In the genomic region with DNA sequence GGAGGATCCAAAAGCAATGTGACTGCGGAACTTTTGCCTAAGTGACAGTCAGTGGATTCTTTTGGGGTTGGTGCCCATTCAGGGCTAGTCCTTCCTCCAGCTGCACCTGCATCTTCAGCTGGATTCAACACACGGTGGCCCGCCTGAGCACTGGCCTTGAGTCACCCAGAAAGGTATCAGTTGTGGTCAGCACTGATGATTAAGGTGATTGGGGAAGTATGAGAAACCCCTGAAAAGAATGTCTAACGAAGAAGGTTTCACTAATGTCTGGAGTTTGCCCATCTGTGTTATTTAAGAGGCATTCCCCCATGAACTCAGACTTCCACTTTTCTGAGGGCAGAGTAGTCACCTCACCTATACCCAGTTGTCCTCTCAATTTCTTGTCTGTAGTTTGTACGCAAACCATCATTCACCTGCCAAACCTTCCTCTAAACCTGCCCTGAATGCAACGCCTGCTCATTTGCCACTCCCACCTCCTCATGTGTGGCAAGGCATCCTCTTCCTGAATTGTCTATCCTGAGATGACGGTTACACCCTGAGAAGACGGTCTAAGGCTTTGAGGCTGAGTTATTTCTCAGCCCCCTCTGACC, we compare ENCODE assay signal across 10 cellular contexts. TPM values are rescaled to one million over a fixed set of nuclear protein-coding genes. Genes with fewer than 3 reads are reported as not detected.
DNase-seq lines count a peak whose midpoint lies in the region; ATAC-seq lines count a peak whose summit lies in the region.
"Had no signal": no experiment of that assay in that cellular context is flagged by ENCODE, and none has a peak within 500 bp of the region (broad histone marks: within the 10 kb centered on the region; RNA-seq: fewer than 3 reads in every experiment).

No MANE protein-coding gene starts in this region.

- intact Hi-C loops in activated CD4-positive, alpha-beta memory T cell treated with anti-CD3 and anti-CD28 coated beads for 36 hours (cut with micrococcal nuclease) = loop anchor here (5.0 to 10.0 kb wide), 2 partner anchors 542 to 846 kb away; no protein-coding TSS in a partner anchor

- peak; percentile 34 for ATAC-seq in HG02981 (IDR thresholded peaks at IDR 0.05; ENCODE audit: unreplicated experiment)
- peak; percentile 66 for ATAC-seq in stimulated activated memory B cell treated with anti-CD40 and anti-IgM and Interleukin-4, amounts not matched to agents 10 μg/mL and 1 μg/mL and 100 μg/mL, for 72 hours

- DNase-seq in activated T-cell treated with anti-CD3 and anti-CD28 coated beads, Interleukin-2, amount 50 U/mL, for 24 hours = no peak
- DNase-seq in activated T-cell treated with anti-CD3 and anti-CD28 coated beads for 4 hours (no peak), G401 (ENCODE audit: low spot score) (no peak), NCI-H446 treated with DMSO at 0.1 percent for 48 hours (lab: John Stamatoyannopoulos, UW) (no peak)
- peak; percentile 72 for DNase-seq in activated CD4-positive, alpha-beta memory T cell treated with anti-CD3 and anti-CD28 coated beads for 36 hours
- DNase-seq in effector CD8-positive, alpha-beta T cell (lab: John Stamatoyannopoulos, UW) = no peak
- DNase-seq: NCI-H1694 treated with DMSO at 0.1 percent for 48 hours had no signal

- no peaks in the 10 kb centered on the region for H3K9me3 Mint-ChIP-seq in activated T-cell treated with anti-CD3 and anti-CD28 coated beads, Interleukin-2, amount 50 U/mL, for 24 hours
- no peaks in the 10 kb centered on the region for H3K9me3 Mint-ChIP-seq in activated CD4-positive, alpha-beta memory T cell treated with anti-CD3 and anti-CD28 coated beads for 36 hours
- no peaks in the 10 kb centered on the region for H3K9me3 Mint-ChIP-seq in stimulated activated memory B cell treated with anti-CD40 and anti-IgM and Interleukin-4, amounts not matched to agents 10 μg/mL and 1 μg/mL and 100 μg/mL, for 72 hours

- no peaks in the 10 kb centered on the region for H3K36me3 Mint-ChIP-seq in activated T-cell treated with anti-CD3 and anti-CD28 coated beads, Interleukin-2, amount 50 U/mL, for 24 hours (ENCODE audit: low read depth)
- H3K36me3 Mint-ChIP-seq in activated CD4-positive, alpha-beta memory T cell treated with anti-CD3 and anti-CD28 coated beads for 36 hours = no peaks in the 10 kb centered on the region
- H3K36me3 Mint-ChIP-seq in stimulated activated memory B cell treated with anti-CD40 and anti-IgM and Interleukin-4, amounts not matched to agents 10 μg/mL and 1 μg/mL and 100 μg/mL, for 72 hours = no peaks in the 10 kb centered on the region

- H3K27me3 Mint-ChIP-seq in activated T-cell treated with anti-CD3 and anti-CD28 coated beads, Interleukin-2, amount 50 U/mL, for 24 hours = no peaks in the 10 kb centered on the region
- no peaks in the 10 kb centered on the region for H3K27me3 Mint-ChIP-seq in activated CD4-positive, alpha-beta memory T cell treated with anti-CD3 and anti-CD28 coated beads for 36 hours
- no peaks in the 10 kb centered on the region for H3K27me3 Mint-ChIP-seq in stimulated activated memory B cell treated with anti-CD40 and anti-IgM and Interleukin-4, amounts not matched to agents 10 μg/mL and 1 μg/mL and 100 μg/mL, for 72 hours

- peak overlapping the region; percentile 93 for H3K27ac Mint-ChIP-seq in activated T-cell treated with anti-CD3 and anti-CD28 coated beads, Interleukin-2, amount 50 U/mL, for 24 hours
- H3K27ac Mint-ChIP-seq in activated CD4-positive, alpha-beta memory T cell treated with anti-CD3 and anti-CD28 coated beads for 36 hours = peak overlapping the region; percentile 81
- peak overlapping the region; percentile 95 for H3K27ac Mint-ChIP-seq in stimulated activated memory B cell treated with anti-CD40 and anti-IgM and Interleukin-4, amounts not matched to agents 10 μg/mL and 1 μg/mL and 100 μg/mL, for 72 hours

- CTCF ChIA-PET in activated CD4-positive, alpha-beta memory T cell treated with anti-CD3 and anti-CD28 coated beads for 36 hours (lab: Charles Lee) = interaction anchor here (1.0 kb wide), 1 partner anchor 26 kb away, joined by 5 read pairs; no protein-coding TSS in a partner anchor

- POLR2A ChIA-PET in activated CD4-positive, alpha-beta memory T cell treated with anti-CD3 and anti-CD28 coated beads for 36 hours (lab: Charles Lee) = interaction anchor here (8.1 kb wide), 1 partner anchor 13 kb away, joined by 65 read pairs; no protein-coding TSS in a partner anchor

- in situ Hi-C loops in G401 (cut with HindIII; ENCODE audit: low sequenced_read_pairs) = no loop called here

- peaks cover 97% of the 10 kb centered on the region for H3K4me1 Mint-ChIP-seq in activated T-cell treated with anti-CD3 and anti-CD28 coated beads, Interleukin-2, amount 50 U/mL, for 24 hours (ENCODE audit: low read depth)
- peaks cover 92% of the 10 kb centered on the region for H3K4me1 Mint-ChIP-seq in activated CD4-positive, alpha-beta memory T cell treated with anti-CD3 and anti-CD28 coated beads for 36 hours (ENCODE audit: low read depth)
- H3K4me1 Mint-ChIP-seq in stimulated activated memory B cell treated with anti-CD40 and anti-IgM and Interleukin-4, amounts not matched to agents 10 μg/mL and 1 μg/mL and 100 μg/mL, for 72 hours = peaks cover 86% of the 10 kb centered on the region

- H3K4me3 Mint-ChIP-seq in activated T-cell treated with anti-CD3 and anti-CD28 coated beads, Interleukin-2, amount 50 U/mL, for 24 hours = peak overlapping the region; percentile 23
- no peak overlapping the region for H3K4me3 Mint-ChIP-seq in activated CD4-positive, alpha-beta memory T cell treated with anti-CD3 and anti-CD28 coated beads for 36 hours
- H3K4me3 Mint-ChIP-seq in stimulated activated memory B cell treated with anti-CD40 and anti-IgM and Interleukin-4, amounts not matched to agents 10 μg/mL and 1 μg/mL and 100 μg/mL, for 72 hours = peak overlapping the region; percentile 5

RNA-seq across cellular contexts. Expression of a gene that starts 27.2 kb away (rescaled TPM):
- total RNA-seq in activated CD4-positive, alpha-beta memory T cell treated with anti-CD3 and anti-CD28 coated beads for 36 hours = 100 to 1,000 TPM; 125 to 128 TPM
- total RNA-seq in G401 (2014; rRNA removed; shearing (Covaris generic)) = not detected in 2 replicates
- total RNA-seq: endothelial cell of umbilical vein had no signal

RNA-seq across cellular contexts. Expression of a gene that starts 40.3 kb away (rescaled TPM):
- total RNA-seq in activated CD4-positive, alpha-beta memory T cell treated with anti-CD3 and anti-CD28 coated beads for 36 hours = 10 to 100 TPM; 23.1 to 23.3 TPM
- total RNA-seq in G401 (2014; rRNA removed; shearing (Covaris generic)) = not detected in 2 replicates
- total RNA-seq: endothelial cell of umbilical vein had no signal

Comparison
In these comparisons a context has a peak if more than half of its experiments do, and no peak if none do; other contexts are left out.
1. RNA of a gene that starts 27.2 kb away (total RNA-seq): 125 to 128 TPM in activated CD4-positive, alpha-beta memory T cell treated with anti-CD3 and anti-CD28 coated beads for 36 hours; not detected in G401; every median in the first group is over 100 times any median in the second.
2. RNA of a gene that starts 40.3 kb away (total RNA-seq): 23.1 to 23.3 TPM in activated CD4-positive, alpha-beta memory T cell treated with anti-CD3 and anti-CD28 coated beads for 36 hours; not detected in G401; every median in the first group is over 10 times any median in the second.
3. Peak in every context shown above with its lines, with median percentiles within 50 percentile points of each other: H3K27ac Mint-ChIP-seq.